Comparison of ENCODE assay signal across 1 cellular context in genomic region chr1:208243851-208244583, GRCh38.
TF ChIP-seq lines count a peak whose summit lies in the region.

A gene with protein sequence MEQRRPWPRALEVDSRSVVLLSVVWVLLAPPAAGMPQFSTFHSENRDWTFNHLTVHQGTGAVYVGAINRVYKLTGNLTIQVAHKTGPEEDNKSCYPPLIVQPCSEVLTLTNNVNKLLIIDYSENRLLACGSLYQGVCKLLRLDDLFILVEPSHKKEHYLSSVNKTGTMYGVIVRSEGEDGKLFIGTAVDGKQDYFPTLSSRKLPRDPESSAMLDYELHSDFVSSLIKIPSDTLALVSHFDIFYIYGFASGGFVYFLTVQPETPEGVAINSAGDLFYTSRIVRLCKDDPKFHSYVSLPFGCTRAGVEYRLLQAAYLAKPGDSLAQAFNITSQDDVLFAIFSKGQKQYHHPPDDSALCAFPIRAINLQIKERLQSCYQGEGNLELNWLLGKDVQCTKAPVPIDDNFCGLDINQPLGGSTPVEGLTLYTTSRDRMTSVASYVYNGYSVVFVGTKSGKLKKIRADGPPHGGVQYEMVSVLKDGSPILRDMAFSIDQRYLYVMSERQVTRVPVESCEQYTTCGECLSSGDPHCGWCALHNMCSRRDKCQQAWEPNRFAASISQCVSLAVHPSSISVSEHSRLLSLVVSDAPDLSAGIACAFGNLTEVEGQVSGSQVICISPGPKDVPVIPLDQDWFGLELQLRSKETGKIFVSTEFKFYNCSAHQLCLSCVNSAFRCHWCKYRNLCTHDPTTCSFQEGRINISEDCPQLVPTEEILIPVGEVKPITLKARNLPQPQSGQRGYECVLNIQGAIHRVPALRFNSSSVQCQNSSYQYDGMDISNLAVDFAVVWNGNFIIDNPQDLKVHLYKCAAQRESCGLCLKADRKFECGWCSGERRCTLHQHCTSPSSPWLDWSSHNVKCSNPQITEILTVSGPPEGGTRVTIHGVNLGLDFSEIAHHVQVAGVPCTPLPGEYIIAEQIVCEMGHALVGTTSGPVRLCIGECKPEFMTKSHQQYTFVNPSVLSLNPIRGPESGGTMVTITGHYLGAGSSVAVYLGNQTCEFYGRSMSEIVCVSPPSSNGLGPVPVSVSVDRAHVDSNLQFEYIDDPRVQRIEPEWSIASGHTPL (N-terminal part only) (minus strand): TSS chr1:208244384. CDS start chr1:208217922, 26,462 bp downstream.

TF ChIP-seq in K562, 482 proteins besides CTCF, POLR2A, EP300 and RAD21 (continued from another document and continues in another):
- TF ChIP-seq CHD7 (IDR thresholded peaks at IDR 0.05; ENCODE audit: low read depth, low read length) = no peak
- no peak for TF ChIP-seq STAT5B (CRISPR knock-in tag; IDR thresholded peaks at IDR 0.05)
- no peak for TF ChIP-seq BCLAF1 (IDR thresholded peaks at IDR 0.05; ENCODE audit: borderline replicate concordance in 1 of 2, control insufficient read depth in 1 of 2, low read depth in 2 of 2, low read length in 1 of 2)
- no peak for TF ChIP-seq FOXO4 (CRISPR knock-in tag; IDR thresholded peaks at IDR 0.05)
- TF ChIP-seq CBFA2T3 (IDR thresholded peaks at IDR 0.05) = no peak
- TF ChIP-seq, protein P1, sequence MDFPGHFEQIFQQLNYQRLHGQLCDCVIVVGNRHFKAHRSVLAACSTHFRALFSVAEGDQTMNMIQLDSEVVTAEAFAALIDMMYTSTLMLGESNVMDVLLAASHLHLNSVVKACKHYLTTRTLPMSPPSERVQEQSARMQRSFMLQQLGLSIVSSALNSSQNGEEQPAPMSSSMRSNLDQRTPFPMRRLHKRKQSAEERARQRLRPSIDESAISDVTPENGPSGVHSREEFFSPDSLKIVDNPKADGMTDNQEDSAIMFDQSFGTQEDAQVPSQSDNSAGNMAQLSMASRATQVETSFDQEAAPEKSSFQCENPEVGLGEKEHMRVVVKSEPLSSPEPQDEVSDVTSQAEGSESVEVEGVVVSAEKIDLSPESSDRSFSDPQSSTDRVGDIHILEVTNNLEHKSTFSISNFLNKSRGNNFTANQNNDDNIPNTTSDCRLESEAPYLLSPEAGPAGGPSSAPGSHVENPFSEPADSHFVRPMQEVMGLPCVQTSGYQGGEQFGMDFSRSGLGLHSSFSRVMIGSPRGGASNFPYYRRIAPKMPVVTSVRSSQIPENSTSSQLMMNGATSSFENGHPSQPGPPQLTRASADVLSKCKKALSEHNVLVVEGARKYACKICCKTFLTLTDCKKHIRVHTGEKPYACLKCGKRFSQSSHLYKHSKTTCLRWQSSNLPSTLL (IDR thresholded peaks at IDR 0.05) = no peak
- TF ChIP-seq EHMT2 (IDR thresholded peaks at IDR 0.05) = no peak
- TF ChIP-seq PCBP1 (IDR thresholded peaks at IDR 0.05; ENCODE audit: low read depth, low read length, poor library complexity, severe bottlenecking) = peak; percentile 78
- TF ChIP-seq TFAM (CRISPR knock-in tag; conservative IDR thresholded peaks at IDR 0.05) = no peak
- TF ChIP-seq KHSRP (IDR thresholded peaks at IDR 0.05) = no peak
- no peak for TF ChIP-seq TARDBP (IDR thresholded peaks at IDR 0.05)
- peak; percentile 4 for TF ChIP-seq U2AF1 (optimal IDR thresholded peaks at IDR 0.05; ENCODE audit: low read depth, low read length)
- TF ChIP-seq PKNOX1 (IDR thresholded peaks at IDR 0.05) = no peak
- no peak for TF ChIP-seq NFRKB (IDR thresholded peaks at IDR 0.05; ENCODE audit: low read depth)
- TF ChIP-seq FOXJ3 (CRISPR knock-in tag; IDR thresholded peaks at IDR 0.05) = no peak
- no peak for TF ChIP-seq ZNF316 (IDR thresholded peaks at IDR 0.05)
- no peak for TF ChIP-seq C11orf30 (IDR thresholded peaks at IDR 0.05; ENCODE audit: low read depth)
- TF ChIP-seq PPARD (CRISPR knock-in tag; IDR thresholded peaks at IDR 0.05) = no peak
- TF ChIP-seq, protein P2, sequence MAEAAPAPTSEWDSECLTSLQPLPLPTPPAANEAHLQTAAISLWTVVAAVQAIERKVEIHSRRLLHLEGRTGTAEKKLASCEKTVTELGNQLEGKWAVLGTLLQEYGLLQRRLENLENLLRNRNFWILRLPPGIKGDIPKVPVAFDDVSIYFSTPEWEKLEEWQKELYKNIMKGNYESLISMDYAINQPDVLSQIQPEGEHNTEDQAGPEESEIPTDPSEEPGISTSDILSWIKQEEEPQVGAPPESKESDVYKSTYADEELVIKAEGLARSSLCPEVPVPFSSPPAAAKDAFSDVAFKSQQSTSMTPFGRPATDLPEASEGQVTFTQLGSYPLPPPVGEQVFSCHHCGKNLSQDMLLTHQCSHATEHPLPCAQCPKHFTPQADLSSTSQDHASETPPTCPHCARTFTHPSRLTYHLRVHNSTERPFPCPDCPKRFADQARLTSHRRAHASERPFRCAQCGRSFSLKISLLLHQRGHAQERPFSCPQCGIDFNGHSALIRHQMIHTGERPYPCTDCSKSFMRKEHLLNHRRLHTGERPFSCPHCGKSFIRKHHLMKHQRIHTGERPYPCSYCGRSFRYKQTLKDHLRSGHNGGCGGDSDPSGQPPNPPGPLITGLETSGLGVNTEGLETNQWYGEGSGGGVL (CRISPR knock-in tag; IDR thresholded peaks at IDR 0.05) = no peak
- no peak for TF ChIP-seq ZNF274 (IDR thresholded peaks at IDR 0.05; ENCODE audit: borderline replicate concordance, low read depth, low read length)
- TF ChIP-seq NCOR1 (IDR thresholded peaks at IDR 0.05) = no peak
- TF ChIP-seq GATAD2B (IDR thresholded peaks at IDR 0.05; ENCODE audit: borderline replicate concordance) = 0 out of 2 replicates have a peak, but pooled peaks have one; percentile 43
- peak; percentile 41 for TF ChIP-seq FIP1L1 (IDR thresholded peaks at IDR 0.05; ENCODE audit: low read depth, low read length, poor library complexity, severe bottlenecking)
- peak; percentile 12 for TF ChIP-seq CCNT2 (IDR thresholded peaks at IDR 0.05; ENCODE audit: borderline replicate concordance, extremely low read depth, insufficient read length, low read depth, low read length)
- TF ChIP-seq CC2D1A (IDR thresholded peaks at IDR 0.05) = no peak
- peak; percentile 32; the same call in 1 of the 2 replicates for TF ChIP-seq CXXC5 (CRISPR knock-in tag; IDR thresholded peaks at IDR 0.05)
- TF ChIP-seq ZNF174 (CRISPR knock-in tag; IDR thresholded peaks at IDR 0.05) = no peak
- TF ChIP-seq, protein P3, sequence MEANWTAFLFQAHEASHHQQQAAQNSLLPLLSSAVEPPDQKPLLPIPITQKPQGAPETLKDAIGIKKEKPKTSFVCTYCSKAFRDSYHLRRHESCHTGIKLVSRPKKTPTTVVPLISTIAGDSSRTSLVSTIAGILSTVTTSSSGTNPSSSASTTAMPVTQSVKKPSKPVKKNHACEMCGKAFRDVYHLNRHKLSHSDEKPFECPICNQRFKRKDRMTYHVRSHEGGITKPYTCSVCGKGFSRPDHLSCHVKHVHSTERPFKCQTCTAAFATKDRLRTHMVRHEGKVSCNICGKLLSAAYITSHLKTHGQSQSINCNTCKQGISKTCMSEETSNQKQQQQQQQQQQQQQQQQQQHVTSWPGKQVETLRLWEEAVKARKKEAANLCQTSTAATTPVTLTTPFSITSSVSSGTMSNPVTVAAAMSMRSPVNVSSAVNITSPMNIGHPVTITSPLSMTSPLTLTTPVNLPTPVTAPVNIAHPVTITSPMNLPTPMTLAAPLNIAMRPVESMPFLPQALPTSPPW (CRISPR knock-in tag; IDR thresholded peaks at IDR 0.05) = peak; percentile 62
